9 cellular contexts compared by ENCODE assay signal in the genomic region with DNA sequence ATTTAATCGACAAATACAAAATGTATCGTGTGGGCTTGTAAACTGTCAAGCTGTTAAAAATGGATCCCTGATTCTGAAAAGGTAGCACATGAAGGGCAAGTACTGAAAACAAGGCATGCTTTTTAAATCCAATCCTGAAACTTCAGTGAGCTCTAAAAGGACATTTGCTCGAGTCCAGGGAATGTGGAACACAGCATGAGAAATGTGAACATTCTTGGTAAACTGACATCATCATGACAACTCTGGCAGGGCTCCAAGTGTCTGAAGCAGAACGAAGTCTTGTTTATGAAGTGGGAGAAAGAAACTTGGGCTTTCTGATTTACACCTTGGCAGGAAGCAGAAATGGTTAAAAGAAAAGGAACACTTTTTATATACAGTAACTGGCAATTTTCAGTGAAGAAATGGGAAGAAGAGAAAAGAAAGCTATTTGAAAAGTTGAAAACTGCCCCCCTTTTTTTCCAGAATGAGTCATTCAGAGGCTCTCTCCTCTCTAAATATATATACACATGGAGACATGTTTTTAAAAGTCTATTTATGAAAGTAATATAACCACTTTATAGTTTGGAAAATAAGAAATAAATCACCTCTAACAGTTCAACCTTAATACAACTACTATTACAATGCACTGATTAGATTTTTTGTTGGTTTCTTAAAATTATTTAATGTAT.
DNase-seq lines count a peak whose midpoint lies in the region; ATAC-seq, FAIRE-seq and TF ChIP-seq lines count a peak whose summit lies in the region.
"Had no signal": no experiment of that assay in that cellular context is flagged by ENCODE, and none has a peak within 500 bp of the region (broad histone marks: within the 10 kb centered on the region; RNA-seq: fewer than 3 reads in every experiment).

No MANE protein-coding gene starts in this region.

- in situ Hi-C loops in HepG2 (cut with HindIII; ENCODE audit: extremely low pct_ligation_motif_present, low pct_unique_long_range_greater_than_20kb) = no loop called here

- no peak overlapping the region for H2AFZ ChIP-seq in HepG2 (ENCODE audit: low read length)

- CTCF ChIA-PET in HepG2 (lab: Yijun Ruan, JAX; ENCODE audit: low intra/inter-chr PET ratio, low total read pairs) = no interaction called here

- H3K4me2 ChIP-seq in HepG2 (ENCODE audit: low read depth, low read length) = peak overlapping the region; percentile 48; the same call in 1 of the 2 replicates

- ATAC-seq in HepG2 = no peak
- no peak for ATAC-seq in stimulated activated naive B cell treated with anti-CD40 and anti-IgM and Interleukin-4, amounts not matched to agents 10 μg/mL and 1 μg/mL and 100 μg/mL, for 72 hours (replicated peaks)

- FAIRE-seq in bronchial epithelial cell (lab: Jason Lieb, UNC) (no peak), HepG2 (lab: Jason Lieb, UNC) (peak; percentile 30)

- DNase-seq in NCI-H1436 (lab: John Stamatoyannopoulos, UW) (peak; percentile 16), NCI-H1436 treated with DMSO at 0.1 percent for 48 hours (lab: John Stamatoyannopoulos, UW) (no peak), bronchial epithelial cell (ENCODE audit: low read depth) (peak; percentile 95), HepG2 (ENCODE audit: low spot score) (peak; percentile 82), ureter (ENCODE audit: low spot score) (peak; percentile 77), KG1 (lab: John Stamatoyannopoulos, UW) (no peak)
- no peak for DNase-seq in activated CD4-positive, alpha-beta T cell treated with anti-CD3 and anti-CD28 coated beads, Interleukin-2, amount 50 U/mL, for 48 hours
- DNase-seq in stimulated activated naive B cell treated with anti-CD40 and anti-IgM and Interleukin-4, amounts not matched to agents 10 μg/mL and 1 μg/mL and 100 μg/mL, for 72 hours = no peak

- no peaks in the 10 kb centered on the region for H3K4me1 Mint-ChIP-seq in stimulated activated naive B cell treated with anti-CD40 and anti-IgM and Interleukin-4, amounts not matched to agents 10 μg/mL and 1 μg/mL and 100 μg/mL, for 72 hours
- H3K4me1 Mint-ChIP-seq: B cell had no signal

- peak overlapping the region; percentile 1; the same call in 1 of the 2 replicates for H3K9ac ChIP-seq in HepG2 (ENCODE audit: insufficient read depth, low read depth, low read length)

- H3K27me3 ChIP-seq in bronchial epithelial cell (ENCODE audit: control insufficient read depth, insufficient read depth, low read length) (no peaks in the 10 kb centered on the region), HepG2 (ENCODE audit: control insufficient read depth in 1 of 2, insufficient read depth in 2 of 2, low read length in 2 of 2) (no peaks in the 10 kb centered on the region)

- POLR2A ChIA-PET in HepG2 (lab: Yijun Ruan, JAX) = interaction anchor here (1.6 kb wide), 1 partner anchor 23 kb away, joined by 7 read pairs; no protein-coding TSS in a partner anchor

- no peak for TF ChIP-seq POLR2A in HepG2 (IDR thresholded peaks at IDR 0.05; ENCODE audit: insufficient read depth in 1 of 2, low read depth in 2 of 2, low read length in 2 of 2)

- no peaks in the 10 kb centered on the region for H3K79me2 ChIP-seq in HepG2 (ENCODE audit: insufficient read depth, low read length)

- peak overlapping the region; percentile 39 for H3K27ac ChIP-seq in HepG2 (ENCODE audit: extremely low read length, insufficient read depth, low read length)

- H3K36me3 Mint-ChIP-seq in stimulated activated naive B cell treated with anti-CD40 and anti-IgM and Interleukin-4, amounts not matched to agents 10 μg/mL and 1 μg/mL and 100 μg/mL, for 72 hours = no peaks in the 10 kb centered on the region

- TF ChIP-seq RAD21 in HepG2 (CRISPR knock-in tag; IDR thresholded peaks at IDR 0.05) = no peak

- H3K4me3 Mint-ChIP-seq in stimulated activated naive B cell treated with anti-CD40 and anti-IgM and Interleukin-4, amounts not matched to agents 10 μg/mL and 1 μg/mL and 100 μg/mL, for 72 hours = no peak overlapping the region
- H3K4me3 Mint-ChIP-seq: B cell had no signal

- TF ChIP-seq CTCF in bronchial epithelial cell (IDR thresholded peaks at IDR 0.05; ENCODE audit: insufficient read depth, low read length, severe bottlenecking) (no peak), HepG2 (CRISPR knock-in tag; IDR thresholded peaks at IDR 0.05) (no peak)

- H3K9me3 Mint-ChIP-seq in stimulated activated naive B cell treated with anti-CD40 and anti-IgM and Interleukin-4, amounts not matched to agents 10 μg/mL and 1 μg/mL and 100 μg/mL, for 72 hours = no peaks in the 10 kb centered on the region

- WGBS in HepG2 (ENCODE audit: low lambda C conversion rate) = 45% methylated on average over 4 of the region's 4 CpGs

- intact Hi-C loops in HepG2 (cut with micrococcal nuclease; ENCODE audit: unreplicated experiment) = loop anchor here (2.0 kb wide), 1 partner anchor 23 kb away; no protein-coding TSS in a partner anchor

- H3K4me1 ChIP-seq in HepG2 (ENCODE audit: insufficient read depth, low read length) = peaks cover 28% of the 10 kb centered on the region

- H3K27me3 Mint-ChIP-seq in stimulated activated naive B cell treated with anti-CD40 and anti-IgM and Interleukin-4, amounts not matched to agents 10 μg/mL and 1 μg/mL and 100 μg/mL, for 72 hours = peaks cover 0 to 5% of the 10 kb centered on the region in 2 donors
- H3K27me3 Mint-ChIP-seq: B cell had no signal

- TF ChIP-seq EP300 in HepG2 (IDR thresholded peaks at IDR 0.05; ENCODE audit: low read depth in 2 of 2, low read length in 2 of 2) = 0 out of 4 replicates have a peak, but pooled peaks of 1 of the 2 experiments have one; percentile 13
- no peak for TF ChIP-seq EP300 in HepG2 (CRISPR knock-in tag; IDR thresholded peaks at IDR 0.05; ENCODE audit: borderline replicate concordance)

- H3K36me3 ChIP-seq in bronchial epithelial cell (ENCODE audit: control insufficient read depth, insufficient read depth, low read length) = no peaks in the 10 kb centered on the region
- H3K36me3 ChIP-seq in HepG2 (replicated peaks in 1 of 2; ENCODE audit: control insufficient read depth in 1 of 2, insufficient read depth in 2 of 2, low read length in 2 of 2) = no peaks in the 10 kb centered on the region

- no peak overlapping the region for H3K4me3 ChIP-seq in bronchial epithelial cell (ENCODE audit: low read depth, low read length)
- H3K4me3 ChIP-seq in HepG2 (replicated peaks in 1 of 3; ENCODE audit: insufficient read depth in 1 of 3, low read depth in 2 of 3, low read length in 3 of 3) = no peak overlapping the region

- H3K27ac Mint-ChIP-seq in stimulated activated naive B cell treated with anti-CD40 and anti-IgM and Interleukin-4, amounts not matched to agents 10 μg/mL and 1 μg/mL and 100 μg/mL, for 72 hours = no peak overlapping the region
- H3K27ac Mint-ChIP-seq: B cell had no signal

- H3K9me3 ChIP-seq in HepG2 (ENCODE audit: low read length) = no peaks in the 10 kb centered on the region

- no peaks in the 10 kb centered on the region for H4K20me1 ChIP-seq in HepG2 (ENCODE audit: insufficient read depth, low read length)

- BruUV-seq in HepG2 (replicated peaks; lab: Mats Ljungman, UMichigan) = no TSS peak

TF ChIP-seq in HepG2, 621 proteins besides CTCF, POLR2A, EP300 and RAD21 (continues in another document):
- TF ChIP-seq, protein P1, sequence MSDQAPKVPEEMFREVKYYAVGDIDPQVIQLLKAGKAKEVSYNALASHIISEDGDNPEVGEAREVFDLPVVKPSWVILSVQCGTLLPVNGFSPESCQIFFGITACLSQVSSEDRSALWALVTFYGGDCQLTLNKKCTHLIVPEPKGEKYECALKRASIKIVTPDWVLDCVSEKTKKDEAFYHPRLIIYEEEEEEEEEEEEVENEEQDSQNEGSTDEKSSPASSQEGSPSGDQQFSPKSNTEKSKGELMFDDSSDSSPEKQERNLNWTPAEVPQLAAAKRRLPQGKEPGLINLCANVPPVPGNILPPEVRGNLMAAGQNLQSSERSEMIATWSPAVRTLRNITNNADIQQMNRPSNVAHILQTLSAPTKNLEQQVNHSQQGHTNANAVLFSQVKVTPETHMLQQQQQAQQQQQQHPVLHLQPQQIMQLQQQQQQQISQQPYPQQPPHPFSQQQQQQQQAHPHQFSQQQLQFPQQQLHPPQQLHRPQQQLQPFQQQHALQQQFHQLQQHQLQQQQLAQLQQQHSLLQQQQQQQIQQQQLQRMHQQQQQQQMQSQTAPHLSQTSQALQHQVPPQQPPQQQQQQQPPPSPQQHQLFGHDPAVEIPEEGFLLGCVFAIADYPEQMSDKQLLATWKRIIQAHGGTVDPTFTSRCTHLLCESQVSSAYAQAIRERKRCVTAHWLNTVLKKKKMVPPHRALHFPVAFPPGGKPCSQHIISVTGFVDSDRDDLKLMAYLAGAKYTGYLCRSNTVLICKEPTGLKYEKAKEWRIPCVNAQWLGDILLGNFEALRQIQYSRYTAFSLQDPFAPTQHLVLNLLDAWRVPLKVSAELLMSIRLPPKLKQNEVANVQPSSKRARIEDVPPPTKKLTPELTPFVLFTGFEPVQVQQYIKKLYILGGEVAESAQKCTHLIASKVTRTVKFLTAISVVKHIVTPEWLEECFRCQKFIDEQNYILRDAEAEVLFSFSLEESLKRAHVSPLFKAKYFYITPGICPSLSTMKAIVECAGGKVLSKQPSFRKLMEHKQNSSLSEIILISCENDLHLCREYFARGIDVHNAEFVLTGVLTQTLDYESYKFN (CRISPR knock-in tag; conservative IDR thresholded peaks at IDR 0.05) = no peak
- TF ChIP-seq HOMEZ (CRISPR knock-in tag; IDR thresholded peaks at IDR 0.05; ENCODE audit: low read depth) (peak; percentile 79; the same call in 1 of the 2 replicates), NFYC (CRISPR knock-in tag; IDR thresholded peaks at IDR 0.05) (no peak), ATF3 (CRISPR knock-in tag; IDR thresholded peaks at IDR 0.05) (peak; percentile 79), GATAD1 (CRISPR knock-in tag; IDR thresholded peaks at IDR 0.05) (0 out of 2 replicates have a peak, but pooled peaks have one; percentile 18), CREB1 (IDR thresholded peaks at IDR 0.05) (no peak), CREB1 (CRISPR knock-in tag; IDR thresholded peaks at IDR 0.05) (peak; percentile 38; the same call in 1 of the 2 replicates), RXRB (CRISPR knock-in tag; IDR thresholded peaks at IDR 0.05; ENCODE audit: borderline replicate concordance) (0 out of 2 replicates have a peak, but pooled peaks have one; percentile 19)

Comparison
In these comparisons a context has a peak if more than half of its experiments do, and no peak if none do; other contexts are left out.
1. DNase-seq: peak in NCI-H1436 (single experiment), bronchial epithelial cell (single experiment), HepG2 (single experiment) and ureter (single experiment); none in NCI-H1436 treated with DMSO at 0.1 percent for 48 hours (single experiment), KG1 (single experiment), activated CD4-positive, alpha-beta T cell treated with anti-CD3 and anti-CD28 coated beads, Interleukin-2, amount 50 U/mL, for 48 hours (0 of 2) and stimulated activated naive B cell treated with anti-CD40 and anti-IgM and Interleukin-4, amounts not matched to agents 10 μg/mL and 1 μg/mL and 100 μg/mL, for 72 hours (single experiment).